In the genomic region with DNA sequence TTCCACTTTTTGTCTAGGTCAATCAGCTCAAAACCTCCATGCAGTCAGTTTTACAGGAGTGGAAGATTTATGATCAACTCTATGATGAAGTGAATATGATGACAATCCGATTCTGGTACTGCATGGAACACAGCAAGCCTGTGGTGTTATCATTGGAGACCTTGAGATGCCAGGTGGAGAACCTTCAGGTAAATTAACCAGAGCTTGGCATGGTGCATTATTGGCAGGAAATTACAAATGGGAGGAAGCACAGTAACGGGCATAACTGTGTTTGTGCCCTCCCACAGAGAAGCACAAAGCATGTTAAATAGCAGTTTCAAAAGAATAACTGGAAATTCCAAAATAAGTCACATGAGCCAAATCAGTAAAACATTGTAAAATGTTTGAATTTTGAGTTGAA, we compare ENCODE assay signal across 22 cellular contexts.
DNase-seq lines count a peak whose midpoint lies in the region; ATAC-seq lines count a peak whose summit lies in the region.
"Had no signal": no experiment of that assay in that cellular context is flagged by ENCODE, and none has a peak within 500 bp of the region (broad histone marks: within the 10 kb centered on the region; RNA-seq: fewer than 3 reads in every experiment).

No MANE protein-coding gene starts in this region.

- no peak overlapping the region for H3K4me3 Mint-ChIP-seq in stimulated activated effector memory CD8-positive, alpha-beta T cell treated with anti-CD3 and anti-CD28 coated beads, Interleukin-12 subunit alpha, Interleukin-12 subunit beta, amount 100 ng/mL, for 72 hours
- H3K4me3 Mint-ChIP-seq: HFFc6, T-cell had no signal

- peaks cover 78% of the 10 kb centered on the region for H3K36me3 Mint-ChIP-seq in stimulated activated effector memory CD8-positive, alpha-beta T cell treated with anti-CD3 and anti-CD28 coated beads, Interleukin-12 subunit alpha, Interleukin-12 subunit beta, amount 100 ng/mL, for 72 hours

- DNase-seq in NCI-H2081 (lab: John Stamatoyannopoulos, UW) (peak; percentile 7 to 71), NCI-H2081 treated with DMSO at 0.1 percent for 48 hours (lab: John Stamatoyannopoulos, UW) (no peak), NCI-H69 (lab: John Stamatoyannopoulos, UW) (peak; percentile 65), cerebellar cortex (ENCODE audit: low spot score) (peak; percentile 82), glomerular visceral epithelial cell (ENCODE audit: extremely low spot score) (no peak)
- DNase-seq in stimulated activated effector memory CD8-positive, alpha-beta T cell treated with anti-CD3 and anti-CD28 coated beads, Interleukin-12 subunit alpha, Interleukin-12 subunit beta, amount 100 ng/mL, for 72 hours (ENCODE audit: low spot score in 2 of 2), result no peak
- DNase-seq: 8988T; ACHN; GOT3; HFFc6; Karpas-422; NCI-H1092 treated with DMSO at 0.1 percent for 48 hours; NCI-H1436 treated with DMSO at 0.1 percent for 48 hours; NCI-H2029; NCI-H2227 treated with DMSO at 0.1 percent for 48 hours; NCI-H510A; NK-92 treated with Interleukin-12 subunit alpha and Interleukin-12 subunit beta, amount 100 ng/mL, for 24 hours; Right ventricle myocardium superior; RPMI8226; T-cell had no signal

- H3K9me3 Mint-ChIP-seq in stimulated activated effector memory CD8-positive, alpha-beta T cell treated with anti-CD3 and anti-CD28 coated beads, Interleukin-12 subunit alpha, Interleukin-12 subunit beta, amount 100 ng/mL, for 72 hours, result no peaks in the 10 kb centered on the region
- H3K9me3 Mint-ChIP-seq: HFFc6, T-cell had no signal

- H3K4me1 Mint-ChIP-seq in stimulated activated effector memory CD8-positive, alpha-beta T cell treated with anti-CD3 and anti-CD28 coated beads, Interleukin-12 subunit alpha, Interleukin-12 subunit beta, amount 100 ng/mL, for 72 hours, result no peaks in the 10 kb centered on the region
- H3K4me1 Mint-ChIP-seq: T-cell had no signal

- H3K27ac Mint-ChIP-seq in stimulated activated effector memory CD8-positive, alpha-beta T cell treated with anti-CD3 and anti-CD28 coated beads, Interleukin-12 subunit alpha, Interleukin-12 subunit beta, amount 100 ng/mL, for 72 hours, result peak overlapping the region; percentile 76
- H3K27ac Mint-ChIP-seq: HFFc6, T-cell had no signal

- no peak for ATAC-seq in stimulated activated effector memory CD8-positive, alpha-beta T cell treated with anti-CD3 and anti-CD28 coated beads, Interleukin-12 subunit alpha, Interleukin-12 subunit beta, amount 100 ng/mL, for 72 hours
- no peak for ATAC-seq in HG02571 (IDR thresholded peaks at IDR 0.05; ENCODE audit: unreplicated experiment)
- no peak for ATAC-seq in GM21515 (IDR thresholded peaks at IDR 0.05; ENCODE audit: unreplicated experiment)
- ATAC-seq: T-cell had no signal

Comparison
In these comparisons a context has a peak if more than half of its experiments do, and no peak if none do; other contexts are left out.
1. DNase-seq: peak in NCI-H2081 (2 of 2), NCI-H69 (single experiment) and cerebellar cortex (single experiment); none in NCI-H2081 treated with DMSO at 0.1 percent for 48 hours (single experiment), stimulated activated effector memory CD8-positive, alpha-beta T cell treated with anti-CD3 and anti-CD28 coated beads, Interleukin-12 subunit alpha, Interleukin-12 subunit beta, amount 100 ng/mL, for 72 hours (0 of 2) and glomerular visceral epithelial cell (single experiment).